Comparison of ENCODE assay signal across 6 cellular contexts in genomic region chr1:151147132-151147503, GRCh38. TPM values are rescaled to one million over a fixed set of nuclear protein-coding genes. Genes with fewer than 3 reads are reported as not detected.
A peak's percentile ranks its signal among the peaks of the same experiment; 100 is the strongest.
DNase-seq lines count a peak whose midpoint lies in the region; ATAC-seq and TF ChIP-seq lines count a peak whose summit lies in the region.

No MANE protein-coding gene starts in this region.

- intact Hi-C loops in CD4-positive, alpha-beta T cell (cut with DNase I, micrococcal nuclease) = no loop called here
- intact Hi-C loops in lower lobe of right lung (cut with DNase I) = no loop called here

- H3K9me3 ChIP-seq in CD4-positive, alpha-beta T cell (ENCODE audit: control insufficient read depth, low read length) = no peaks in the 10 kb centered on the region
- H3K9me3 ChIP-seq in lower lobe of right lung = no peaks in the 10 kb centered on the region

- no peak for ATAC-seq in CD4-positive, alpha-beta T cell (ENCODE audit: poor library complexity)
- ATAC-seq in lower lobe of right lung (no peak), HG02870 (IDR thresholded peaks at IDR 0.05; ENCODE audit: unreplicated experiment) (no peak), HG03521 (IDR thresholded peaks at IDR 0.05; ENCODE audit: unreplicated experiment) (no peak)

- H3K4me3 Mint-ChIP-seq in CD4-positive, alpha-beta T cell = peak overlapping the region; percentile 98
- H3K4me3 Mint-ChIP-seq in activated CD4-positive, alpha-beta memory T cell treated with anti-CD3 and anti-CD28 coated beads, Interleukin-2, amount 10 ng/mL, durations not matched to agents 7 days and 5 days = peak overlapping the region; percentile 93

- no peaks in the 10 kb centered on the region for H3K27me3 Mint-ChIP-seq in CD4-positive, alpha-beta T cell
- peaks cover 14% of the 10 kb centered on the region for H3K27me3 Mint-ChIP-seq in activated CD4-positive, alpha-beta memory T cell treated with anti-CD3 and anti-CD28 coated beads, Interleukin-2, amount 10 ng/mL, durations not matched to agents 7 days and 5 days

- TF ChIP-seq CTCF in CD4-positive, alpha-beta T cell (IDR thresholded peaks at IDR 0.05) = no peak
- no peak for TF ChIP-seq CTCF in lower lobe of right lung (IDR thresholded peaks at IDR 0.05)

- peaks cover 26% of the 10 kb centered on the region for H3K4me1 ChIP-seq in lower lobe of right lung

- no peaks in the 10 kb centered on the region for H3K9me3 Mint-ChIP-seq in CD4-positive, alpha-beta T cell
- no peaks in the 10 kb centered on the region for H3K9me3 Mint-ChIP-seq in activated CD4-positive, alpha-beta memory T cell treated with anti-CD3 and anti-CD28 coated beads, Interleukin-2, amount 10 ng/mL, durations not matched to agents 7 days and 5 days

- POLR2A ChIA-PET in CD4-positive, alpha-beta T cell (lab: Charles Lee) = interaction anchor here (5.4 kb wide), 1 partner anchor 10 kb away, joined by 26 read pairs; the partner anchor contains the start of gene TNFAIP8L2
- POLR2A ChIA-PET in activated CD4-positive, alpha-beta memory T cell treated with anti-CD3 and anti-CD28 coated beads, Interleukin-2, amount 10 ng/mL, durations not matched to agents 7 days and 5 days (lab: Charles Lee) = interaction anchor here (1.1 to 6.4 kb wide), 3 partner anchors 10 to 77 kb away, joined by 3 to 22 read pairs (median 4); partner anchors contain the start of genes GABPB2 and TNFAIP8L2

- H3K36me3 ChIP-seq in lower lobe of right lung = no peaks in the 10 kb centered on the region

- peak overlapping the region; percentile 88 for H3K4me3 ChIP-seq in lower lobe of right lung

- peak overlapping the region; percentile 76 for H3K27ac Mint-ChIP-seq in CD4-positive, alpha-beta T cell
- no peak overlapping the region for H3K27ac Mint-ChIP-seq in activated CD4-positive, alpha-beta memory T cell treated with anti-CD3 and anti-CD28 coated beads, Interleukin-2, amount 10 ng/mL, durations not matched to agents 7 days and 5 days

- no peaks in the 10 kb centered on the region for H3K27me3 ChIP-seq in CD4-positive, alpha-beta T cell (ENCODE audit: control insufficient read depth, insufficient read depth, low read length)
- no peaks in the 10 kb centered on the region for H3K27me3 ChIP-seq in lower lobe of right lung (ENCODE audit: low read depth)

- H3K4me1 Mint-ChIP-seq in CD4-positive, alpha-beta T cell (ENCODE audit: low read depth) = peaks cover 18% of the 10 kb centered on the region
- peaks cover 11% of the 10 kb centered on the region for H3K4me1 Mint-ChIP-seq in activated CD4-positive, alpha-beta memory T cell treated with anti-CD3 and anti-CD28 coated beads, Interleukin-2, amount 10 ng/mL, durations not matched to agents 7 days and 5 days

- H3K36me3 Mint-ChIP-seq in CD4-positive, alpha-beta T cell (ENCODE audit: low read depth) = peaks cover 5% of the 10 kb centered on the region
- no peaks in the 10 kb centered on the region for H3K36me3 Mint-ChIP-seq in activated CD4-positive, alpha-beta memory T cell treated with anti-CD3 and anti-CD28 coated beads, Interleukin-2, amount 10 ng/mL, durations not matched to agents 7 days and 5 days (ENCODE audit: low read depth)

- no peak for DNase-seq in CD4-positive, alpha-beta T cell
- DNase-seq in activated CD4-positive, alpha-beta memory T cell treated with anti-CD3 and anti-CD28 coated beads, Interleukin-2, amount 10 ng/mL, durations not matched to agents 7 days and 5 days = no peak
- DNase-seq in lower lobe of right lung (no peak), NCI-H1436 treated with DMSO at 0.1 percent for 48 hours (lab: John Stamatoyannopoulos, UW) (no peak)

- no peak overlapping the region for H3K27ac ChIP-seq in CD4-positive, alpha-beta T cell (ENCODE audit: low read depth, low read length)
- peak overlapping the region; percentile 57 for H3K27ac ChIP-seq in lower lobe of right lung

- CTCF ChIA-PET in CD4-positive, alpha-beta T cell (lab: Charles Lee) = no interaction called here
- CTCF ChIA-PET in activated CD4-positive, alpha-beta memory T cell treated with anti-CD3 and anti-CD28 coated beads, Interleukin-2, amount 10 ng/mL, durations not matched to agents 7 days and 5 days (lab: Charles Lee) = interaction anchor here (0.9 to 2.7 kb wide), 3 partner anchors 10 to 123 kb away, joined by 6 to 18 read pairs (median 7); partner anchors contain the start of gene TNFAIP8L2

RNA-seq across cellular contexts. Expression of gene SEMA6C, which starts 0.7 kb away (rescaled TPM):
- 1 to 10 TPM; 3.8 to 5.5 TPM for total RNA-seq in CD4-positive, alpha-beta T cell
- total RNA-seq in activated CD4-positive, alpha-beta memory T cell treated with anti-CD3 and anti-CD28 coated beads, Interleukin-2, amount 10 ng/mL, durations not matched to agents 7 days and 5 days = 1 to 10 TPM; 1.8 to 2.3 TPM
- 6.4 TPM for total RNA-seq in lower lobe of right lung

RNA-seq across cellular contexts. Expression of gene TNFAIP8L2, which starts 9.3 kb away (rescaled TPM):
- under 1 TPM; 0.70 to 0.74 TPM for total RNA-seq in CD4-positive, alpha-beta T cell
- total RNA-seq in activated CD4-positive, alpha-beta memory T cell treated with anti-CD3 and anti-CD28 coated beads, Interleukin-2, amount 10 ng/mL, durations not matched to agents 7 days and 5 days = 10 to 100 TPM; 31.2 to 32.0 TPM
- total RNA-seq in lower lobe of right lung = 17.8 TPM

RNA-seq across cellular contexts. Expression of gene LYSMD1, which starts 18.6 kb away (rescaled TPM):
- total RNA-seq in CD4-positive, alpha-beta T cell = under 1 TPM; 0.55 to 0.67 TPM
- 1 to 10 TPM; 2.0 to 2.1 TPM for total RNA-seq in activated CD4-positive, alpha-beta memory T cell treated with anti-CD3 and anti-CD28 coated beads, Interleukin-2, amount 10 ng/mL, durations not matched to agents 7 days and 5 days
- total RNA-seq in lower lobe of right lung = 6.5 TPM

RNA-seq across cellular contexts. Expression of gene SCNM1, which starts 18.8 kb away (rescaled TPM):
- total RNA-seq in CD4-positive, alpha-beta T cell = 10 to 100 TPM; 35.2 to 35.7 TPM
- 10 to 100 TPM; 63.5 to 67.9 TPM for total RNA-seq in activated CD4-positive, alpha-beta memory T cell treated with anti-CD3 and anti-CD28 coated beads, Interleukin-2, amount 10 ng/mL, durations not matched to agents 7 days and 5 days
- 38.4 TPM for total RNA-seq in lower lobe of right lung

RNA-seq across cellular contexts. Expression of gene TMOD4, which starts 28.7 kb away (rescaled TPM):
- total RNA-seq in CD4-positive, alpha-beta T cell = 1 to 10 TPM in 1 of 2 experiments, not detected in 1; 1.6 TPM
- total RNA-seq in activated CD4-positive, alpha-beta memory T cell treated with anti-CD3 and anti-CD28 coated beads, Interleukin-2, amount 10 ng/mL, durations not matched to agents 7 days and 5 days = 1 to 10 TPM; 1.5 to 1.9 TPM
- 2.1 TPM for total RNA-seq in lower lobe of right lung

Comparison
In these comparisons a context has a peak if more than half of its experiments do, and no peak if none do; other contexts are left out.
1. RNA of gene TNFAIP8L2, which starts 9.3 kb away (total RNA-seq): 31.2 to 32.0 TPM in activated CD4-positive, alpha-beta memory T cell treated with anti-CD3 and anti-CD28 coated beads, Interleukin-2, amount 10 ng/mL, durations not matched to agents 7 days and 5 days and 17.8 TPM in lower lobe of right lung (single experiment); 0.70 to 0.74 TPM in CD4-positive, alpha-beta T cell; every median in the first group is over 10 times any median in the second.